In genomic region chr19:18135712-18136584, GRCh38 we compare ENCODE assay signal across 24 cellular contexts. TPM values are rescaled to one million over a fixed set of nuclear protein-coding genes. Genes with fewer than 3 reads are reported as not detected.
DNase-seq lines count a peak whose midpoint lies in the region; ATAC-seq, FAIRE-seq and TF ChIP-seq lines count a peak whose summit lies in the region.
"Had no signal": no experiment of that assay in that cellular context is flagged by ENCODE, and none has a peak within 500 bp of the region (broad histone marks: within the 10 kb centered on the region; RNA-seq: fewer than 3 reads in every experiment).

No MANE protein-coding gene starts in this region.

- dilution Hi-C loops in mammary epithelial cell (cut with HindIII; ENCODE audit: low sequenced_read_pairs), result no loop called here

- no peak overlapping the region for H3K27ac Mint-ChIP-seq in MCF 10A (ENCODE audit: low read depth, unreplicated experiment)
- no peak overlapping the region for H3K27ac Mint-ChIP-seq in CD8-positive, alpha-beta T cell
- H3K27ac Mint-ChIP-seq: dendritic cell treated with granulocyte-macrophage colony-stimulating factor and Interleukin-4, amounts not matched to agents 40 ng/mL and 50 ng/mL, for 4 days; progenitor cell of endocrine pancreas had no signal

- BruUV-seq in MCF 10A (replicated peaks; lab: Mats Ljungman, UMichigan), result no TSS peak
- no TSS peak for BruUV-seq in mammary epithelial cell (replicated peaks; lab: Mats Ljungman, UMichigan)
- no TSS peak for BruUV-seq in HepG2 (replicated peaks; lab: Mats Ljungman, UMichigan)

- no peaks in the 10 kb centered on the region for H3K27me3 ChIP-seq in mammary epithelial cell (ENCODE audit: insufficient read depth, low read length)
- no peaks in the 10 kb centered on the region for H3K27me3 ChIP-seq in HepG2 (ENCODE audit: control insufficient read depth in 1 of 2, insufficient read depth in 2 of 2, low read length in 2 of 2)
- no peaks in the 10 kb centered on the region for H3K27me3 ChIP-seq in CD8-positive, alpha-beta T cell (ENCODE audit: insufficient read depth, low read length)
- H3K27me3 ChIP-seq: gastrocnemius medialis, spleen, thyroid gland had no signal

- peak; percentile 64 to 71 for TF ChIP-seq POLR2A in HepG2 (IDR thresholded peaks at IDR 0.05; ENCODE audit: insufficient read depth in 1 of 2, low read depth in 2 of 2, low read length in 2 of 2)

- H3K4me1 ChIP-seq in mammary epithelial cell (ENCODE audit: insufficient read depth, low read length) (no peaks in the 10 kb centered on the region), HepG2 (ENCODE audit: insufficient read depth, low read length) (peaks cover 38% of the 10 kb centered on the region)
- H3K4me1 ChIP-seq in CD8-positive, alpha-beta T cell (ENCODE audit: insufficient read depth, low read length), result no peaks in the 10 kb centered on the region
- H3K4me1 ChIP-seq: gastrocnemius medialis, thyroid gland had no signal

- DNase-seq in MCF 10A (ENCODE audit: unreplicated experiment), result peak; percentile 41
- DNase-seq in mammary epithelial cell, result no peak
- peak; percentile 84 for DNase-seq in SW480 (ENCODE audit: low spot score)
- DNase-seq in HepG2 (ENCODE audit: low spot score), result peak; percentile 98
- no peak for DNase-seq in CD8-positive, alpha-beta T cell
- no peak for DNase-seq in HEK293T (ENCODE audit: extremely low spot score)
- no peak for DNase-seq in cerebellum (ENCODE audit: low spot score)
- no peak for DNase-seq in hypothalamus (lab: John Stamatoyannopoulos, UW)
- DNase-seq: activated CD4-positive, alpha-beta T cell treated with anti-CD3 and anti-CD28 coated beads, Interleukin-2, amount 50 U/mL, for 48 hours; activated T-cell treated with anti-CD3 and anti-CD28 coated beads, Interleukin-2, amount 50 U/mL, for 72 hours; CD4-positive, alpha-beta memory T cell; gastrocnemius medialis; naive thymus-derived CD4-positive, alpha-beta T cell; NCI-H2029; NCI-H446 treated with DMSO at 0.1 percent for 48 hours; spleen; stimulated activated CD8-positive, alpha-beta memory T cell treated with anti-CD3 and anti-CD28 coated beads, Interleukin-4, amount 100 ng/mL, for 48 hours; T-helper 1 cell; thyroid gland had no signal

- H3K27me3 Mint-ChIP-seq in MCF 10A (ENCODE audit: insufficient read depth, unreplicated experiment), result no peaks in the 10 kb centered on the region
- H3K27me3 Mint-ChIP-seq in CD8-positive, alpha-beta T cell (ENCODE audit: low read depth), result no peaks in the 10 kb centered on the region
- H3K27me3 Mint-ChIP-seq: activated naive CD8-positive, alpha-beta T cell; CD4-positive, alpha-beta memory T cell; dendritic cell treated with granulocyte-macrophage colony-stimulating factor and Interleukin-4, amounts not matched to agents 40 ng/mL and 50 ng/mL, for 4 days; naive thymus-derived CD4-positive, alpha-beta T cell; progenitor cell of endocrine pancreas had no signal

- H3K36me3 Mint-ChIP-seq in MCF 10A (ENCODE audit: insufficient read depth, unreplicated experiment), result peaks cover 19% of the 10 kb centered on the region
- H3K36me3 Mint-ChIP-seq in CD8-positive, alpha-beta T cell, result peaks cover 70% of the 10 kb centered on the region

- no peak overlapping the region for H3K9ac ChIP-seq in mammary epithelial cell (ENCODE audit: insufficient read depth, low read length)
- H3K9ac ChIP-seq in HepG2 (ENCODE audit: insufficient read depth, low read depth, low read length), result peak overlapping the region; percentile 71

- POLR2A ChIA-PET in MCF 10A (lab: Yijun Ruan, JAX), result interaction anchor here (0.6 to 1.0 kb wide), 2 partner anchors 16 to 23 kb away, joined by 3 read pairs; no protein-coding TSS in a partner anchor
- POLR2A ChIA-PET in HepG2 (lab: Yijun Ruan, JAX), result interaction anchor here (0.7 to 2.2 kb wide), 3 partner anchors 19 to 27 kb away, joined by 3 to 8 read pairs (median 3); no protein-coding TSS in a partner anchor
- POLR2A ChIA-PET in CD8-positive, alpha-beta T cell (lab: Charles Lee), result no interaction called here
- POLR2A ChIA-PET in HEK293T (lab: Yijun Ruan, JAX), result no interaction called here

- H3K9me3 ChIP-seq in mammary epithelial cell (replicated peaks; ENCODE audit: insufficient read depth, low read length) (no peaks in the 10 kb centered on the region), HepG2 (ENCODE audit: low read length) (no peaks in the 10 kb centered on the region)
- no peaks in the 10 kb centered on the region for H3K9me3 ChIP-seq in CD8-positive, alpha-beta T cell (ENCODE audit: low read length)
- H3K9me3 ChIP-seq: gastrocnemius medialis, spleen, thyroid gland had no signal

- H3K27ac ChIP-seq in mammary epithelial cell (ENCODE audit: insufficient read depth, low read depth, low read length) (no peak overlapping the region), HepG2 (ENCODE audit: extremely low read length, insufficient read depth, low read length) (peak overlapping the region; percentile 92)
- no peak overlapping the region for H3K27ac ChIP-seq in CD8-positive, alpha-beta T cell (ENCODE audit: low read depth, low read length)
- H3K27ac ChIP-seq: epithelial cell of prostate, gastrocnemius medialis, spleen, thyroid gland had no signal

- H3K4me2 ChIP-seq in mammary epithelial cell (ENCODE audit: insufficient read depth, low read depth, low read length), result no peak overlapping the region
- peak overlapping the region; percentile 64 for H3K4me2 ChIP-seq in HepG2 (ENCODE audit: low read depth, low read length)

- CTCF ChIA-PET in MCF 10A (lab: Yijun Ruan, JAX), result interaction anchor here (0.7 kb wide), 1 partner anchor 70 kb away, joined by 3 read pairs; no protein-coding TSS in a partner anchor
- CTCF ChIA-PET in mammary epithelial cell (lab: Charles Lee; ENCODE audit: low non-redundant PET), result no interaction called here
- CTCF ChIA-PET in HepG2 (lab: Yijun Ruan, JAX; ENCODE audit: low intra/inter-chr PET ratio, low total read pairs), result no interaction called here
- CTCF ChIA-PET in CD8-positive, alpha-beta T cell (lab: Charles Lee), result no interaction called here
- CTCF ChIA-PET in HEK293T (lab: Yijun Ruan, JAX), result interaction anchor here (1.1 kb wide), 1 partner anchor 23 kb away, joined by 3 read pairs; no protein-coding TSS in a partner anchor

- in situ Hi-C loops in mammary epithelial cell (cut with MboI; ENCODE audit: low sequenced_read_pairs in 2 of 2), result no loop called here
- in situ Hi-C loops in HepG2 (cut with HindIII; ENCODE audit: extremely low pct_ligation_motif_present, low pct_unique_long_range_greater_than_20kb), result no loop called here

- TF ChIP-seq EP300 in HepG2 (IDR thresholded peaks at IDR 0.05; ENCODE audit: low read depth in 2 of 2, low read length in 2 of 2) (peak in 1 of 2 experiments; percentile 87; a peak in 2 of 4 replicates), HepG2 (CRISPR knock-in tag; IDR thresholded peaks at IDR 0.05; ENCODE audit: borderline replicate concordance) (peak; percentile 60)

- no peaks in the 10 kb centered on the region for H3K9me3 Mint-ChIP-seq in MCF 10A (ENCODE audit: unreplicated experiment)
- no peaks in the 10 kb centered on the region for H3K9me3 Mint-ChIP-seq in CD8-positive, alpha-beta T cell
- H3K9me3 Mint-ChIP-seq: activated T-cell treated with anti-CD3 and anti-CD28 coated beads, Interleukin-2, amount 50 U/mL, for 72 hours; CD4-positive, alpha-beta memory T cell; dendritic cell treated with granulocyte-macrophage colony-stimulating factor and Interleukin-4, amounts not matched to agents 40 ng/mL and 50 ng/mL, for 4 days had no signal

- H3K4me3 ChIP-seq in mammary epithelial cell (replicated peaks in 1 of 3; ENCODE audit: insufficient read depth in 1 of 3, low read depth in 2 of 3, low read length in 3 of 3) (no peak overlapping the region), HepG2 (replicated peaks in 1 of 3; ENCODE audit: insufficient read depth in 1 of 3, low read depth in 2 of 3, low read length in 3 of 3) (peak overlapping the region in 2 of 3 experiments; percentile 19 to 41; a peak in 3 of 6 replicates)
- no peak overlapping the region for H3K4me3 ChIP-seq in CD8-positive, alpha-beta T cell (ENCODE audit: low read depth, low read length)
- H3K4me3 ChIP-seq: gastrocnemius medialis, lung, spleen, thyroid gland had no signal

- TF ChIP-seq CTCF in MCF 10A (IDR thresholded peaks at IDR 0.05; ENCODE audit: unreplicated experiment) (no peak), mammary epithelial cell (conservative IDR thresholded peaks at IDR 0.05 in 1 of 2, IDR thresholded peaks at IDR 0.05 in 1 of 2; ENCODE audit: extremely low read depth in 1 of 2, insufficient read depth in 1 of 2, low read depth in 1 of 2, low read length in 2 of 2) (no peak), HepG2 (CRISPR knock-in tag; IDR thresholded peaks at IDR 0.05) (peak; percentile 27)
- no peak for TF ChIP-seq CTCF in CD8-positive, alpha-beta T cell (IDR thresholded peaks at IDR 0.05)

- H3K36me3 ChIP-seq in mammary epithelial cell (ENCODE audit: insufficient read depth, low read length), result no peaks in the 10 kb centered on the region
- peaks cover 8 to 32% of the 10 kb centered on the region in 2 experiments; a peak in 4 of 5 replicates for H3K36me3 ChIP-seq in HepG2 (replicated peaks in 1 of 2; ENCODE audit: control insufficient read depth in 1 of 2, insufficient read depth in 2 of 2, low read length in 2 of 2)
- peaks cover 54% of the 10 kb centered on the region for H3K36me3 ChIP-seq in CD8-positive, alpha-beta T cell (ENCODE audit: insufficient read depth, low read length)
- H3K36me3 ChIP-seq: gastrocnemius medialis had no signal

- no peaks in the 10 kb centered on the region for H3K4me1 Mint-ChIP-seq in MCF 10A (ENCODE audit: insufficient read depth, unreplicated experiment)
- H3K4me1 Mint-ChIP-seq in CD8-positive, alpha-beta T cell (ENCODE audit: low read depth), result no peaks in the 10 kb centered on the region
- H3K4me1 Mint-ChIP-seq: CD4-positive, alpha-beta memory T cell had no signal

- no peak for TF ChIP-seq RAD21 in HepG2 (CRISPR knock-in tag; IDR thresholded peaks at IDR 0.05)

- ATAC-seq in HepG2, result peak; percentile 97
- ATAC-seq in CD8-positive, alpha-beta T cell, result no peak
- ATAC-seq: activated T-cell treated with anti-CD3 and anti-CD28 coated beads, Interleukin-2, amount 50 U/mL, for 72 hours; gastrocnemius medialis; naive thymus-derived CD4-positive, alpha-beta T cell had no signal

- intact Hi-C loops in MCF 10A (cut with micrococcal nuclease) (no loop called here), mammary epithelial cell (cut with micrococcal nuclease) (no loop called here), HepG2 (cut with micrococcal nuclease; ENCODE audit: unreplicated experiment) (loop anchor here (1.0 kb wide), 1 partner anchor 18 kb away; no protein-coding TSS in a partner anchor)
- intact Hi-C loops in CD8-positive, alpha-beta T cell (cut with DNase I, micrococcal nuclease), result no loop called here

- H3K79me2 ChIP-seq in mammary epithelial cell (ENCODE audit: insufficient read depth, low read length) (no peaks in the 10 kb centered on the region), HepG2 (ENCODE audit: insufficient read depth, low read length) (peaks cover 4% of the 10 kb centered on the region)

- H3K4me3 Mint-ChIP-seq in MCF 10A (ENCODE audit: unreplicated experiment), result no peak overlapping the region
- H3K4me3 Mint-ChIP-seq in CD8-positive, alpha-beta T cell, result no peak overlapping the region
- H3K4me3 Mint-ChIP-seq: activated naive CD8-positive, alpha-beta T cell; activated T-cell treated with anti-CD3 and anti-CD28 coated beads, Interleukin-2, amount 50 U/mL, for 72 hours; CD4-positive, alpha-beta memory T cell; dendritic cell treated with granulocyte-macrophage colony-stimulating factor and Interleukin-4, amounts not matched to agents 40 ng/mL and 50 ng/mL, for 4 days; naive thymus-derived CD4-positive, alpha-beta T cell had no signal

- H4K20me1 ChIP-seq in mammary epithelial cell (ENCODE audit: insufficient read depth, low read length), result no peaks in the 10 kb centered on the region
- H4K20me1 ChIP-seq in HepG2 (ENCODE audit: insufficient read depth, low read length), result no peaks in the 10 kb centered on the region

- WGBS in mammary epithelial cell (ENCODE audit: low coverage, missing lambda C conversion rate), result 81% methylated on average over 17 of the region's 18 CpGs
- WGBS in HepG2 (ENCODE audit: low lambda C conversion rate), result 8% methylated on average over 17 of the region's 18 CpGs

- H2AFZ ChIP-seq in mammary epithelial cell (ENCODE audit: low read depth, low read length), result no peak overlapping the region
- no peak overlapping the region for H2AFZ ChIP-seq in HepG2 (ENCODE audit: low read length)

- FAIRE-seq in HepG2 (lab: Jason Lieb, UNC), result peak; percentile 97

RNA-seq across cellular contexts. Expression of gene PIK3R2, which starts 17.0 kb away (rescaled TPM):
- total RNA-seq in MCF 10A (2022) (31.0 and 33.8 TPM in 2 replicates), mammary epithelial cell (10 to 100 TPM; 37.2 to 49.7 TPM), HepG2 (2016; rRNA removed; fragmentation: Illumina TruSeq; extraction: Trizol) (15.8 and 25.3 TPM in 2 replicates), cerebellum (21.2 TPM)
- polyA plus RNA-seq in mammary epithelial cell (22.5 TPM), HepG2 (2011; rRNA removed) (18.6 and 27.2 TPM in 2 replicates)
- polyA minus RNA-seq in mammary epithelial cell, result 13.3 TPM
- total RNA-seq in HepG2 (2016; cell fraction: cytosol; rRNA removed; fragmentation: Illumina TruSeq; extraction: Trizol; ENCODE audit: low read depth), result 13.7 and 16.1 TPM in 2 replicates
- 12.5 and 18.3 TPM in 2 replicates for total RNA-seq in HepG2 (2016; cell fraction: insoluble cytoplasmic fraction; rRNA removed; fragmentation: Illumina TruSeq; extraction: Trizol)
- total RNA-seq in HepG2 (2016; cell fraction: membrane; rRNA removed; fragmentation: Illumina TruSeq; extraction: Trizol), result 33.3 and 40.2 TPM in 2 replicates
- total RNA-seq in HepG2 (2016; cell fraction: nucleus; rRNA removed; fragmentation: Illumina TruSeq; extraction: Trizol), result 14.5 and 18.4 TPM in 2 replicates
- polyA plus RNA-seq in HepG2 (2011; cell fraction: cytosol; rRNA removed), result 17.0 and 21.2 TPM in 2 replicates
- 35.7 and 42.1 TPM in 2 replicates for polyA plus RNA-seq in HepG2 (2011; cell fraction: nucleus; rRNA removed)
- 39.2 and 39.3 TPM in 2 replicates for polyA plus RNA-seq in HepG2 (2012)
- polyA plus RNA-seq in HepG2 (2016; cell fraction: cytosol; fragmentation: Illumina TruSeq; extraction: Trizol; ENCODE audit: low read depth), result 8.4 and 11.9 TPM in 2 replicates
- 30.5 and 42.6 TPM in 2 replicates for polyA plus RNA-seq in HepG2 (2016; cell fraction: insoluble cytoplasmic fraction; fragmentation: Illumina TruSeq; extraction: Trizol; ENCODE audit: low read depth)
- polyA plus RNA-seq in HepG2 (2016; cell fraction: membrane; fragmentation: Illumina TruSeq; extraction: Trizol; ENCODE audit: low read depth), result 46.8 and 48.0 TPM in 2 replicates
- polyA plus RNA-seq in HepG2 (2016; cell fraction: nucleus; fragmentation: Illumina TruSeq; extraction: Trizol; ENCODE audit: insufficient read depth, low read depth), result 60.8 and 65.6 TPM in 2 replicates
- 18.1 and 22.4 TPM in 2 replicates for polyA minus RNA-seq in HepG2 (2011; rRNA and poly(A)+ RNA removed; ENCODE audit: low replicate concordance)
- 12.0 and 21.3 TPM in 2 replicates for polyA minus RNA-seq in HepG2 (2011; cell fraction: cytosol; rRNA and poly(A)+ RNA removed)
- polyA minus RNA-seq in HepG2 (2011; cell fraction: nucleus; rRNA and poly(A)+ RNA removed), result 12.7 and 19.6 TPM in 2 replicates
- 1 to 10 TPM; 3.6 to 3.9 TPM for total RNA-seq in CD8-positive, alpha-beta T cell

RNA-seq across cellular contexts. Expression of gene IFI30, which starts 37.7 kb away (rescaled TPM):
- total RNA-seq in MCF 10A (2022) (4.7 and 9.1 TPM in 2 replicates), mammary epithelial cell (10 to 100 TPM; 36.2 to 64.3 TPM), HepG2 (2016; rRNA removed; fragmentation: Illumina TruSeq; extraction: Trizol) (41.2 and 79.4 TPM in 2 replicates), cerebellum (0.54 TPM)
- polyA plus RNA-seq in mammary epithelial cell (61.3 TPM), HepG2 (2011; rRNA removed) (24.7 and 25.0 TPM in 2 replicates)
- polyA minus RNA-seq in mammary epithelial cell, result 45.0 TPM
- 49.8 and 56.5 TPM in 2 replicates for total RNA-seq in HepG2 (2016; cell fraction: cytosol; rRNA removed; fragmentation: Illumina TruSeq; extraction: Trizol; ENCODE audit: low read depth)
- 39.1 and 76.9 TPM in 2 replicates for total RNA-seq in HepG2 (2016; cell fraction: insoluble cytoplasmic fraction; rRNA removed; fragmentation: Illumina TruSeq; extraction: Trizol)
- 32.9 and 35.3 TPM in 2 replicates for total RNA-seq in HepG2 (2016; cell fraction: membrane; rRNA removed; fragmentation: Illumina TruSeq; extraction: Trizol)
- total RNA-seq in HepG2 (2016; cell fraction: nucleus; rRNA removed; fragmentation: Illumina TruSeq; extraction: Trizol), result 62.2 and 72.4 TPM in 2 replicates
- polyA plus RNA-seq in HepG2 (2011; cell fraction: cytosol; rRNA removed), result 33.2 and 51.0 TPM in 2 replicates
- 13.2 and 16.2 TPM in 2 replicates for polyA plus RNA-seq in HepG2 (2011; cell fraction: nucleus; rRNA removed)
- 13.8 and 14.8 TPM in 2 replicates for polyA plus RNA-seq in HepG2 (2012)
- 68.0 and 80.0 TPM in 2 replicates for polyA plus RNA-seq in HepG2 (2016; cell fraction: cytosol; fragmentation: Illumina TruSeq; extraction: Trizol; ENCODE audit: low read depth)
- polyA plus RNA-seq in HepG2 (2016; cell fraction: insoluble cytoplasmic fraction; fragmentation: Illumina TruSeq; extraction: Trizol; ENCODE audit: low read depth), result 46.2 and 52.2 TPM in 2 replicates
- 28.9 and 31.1 TPM in 2 replicates for polyA plus RNA-seq in HepG2 (2016; cell fraction: membrane; fragmentation: Illumina TruSeq; extraction: Trizol; ENCODE audit: low read depth)
- 133 TPM in 2 replicates for polyA plus RNA-seq in HepG2 (2016; cell fraction: nucleus; fragmentation: Illumina TruSeq; extraction: Trizol; ENCODE audit: insufficient read depth, low read depth)
- polyA minus RNA-seq in HepG2 (2011; rRNA and poly(A)+ RNA removed; ENCODE audit: low replicate concordance), result 49.7 and 255 TPM in 2 replicates
- 11.2 and 23.9 TPM in 2 replicates for polyA minus RNA-seq in HepG2 (2011; cell fraction: cytosol; rRNA and poly(A)+ RNA removed)
- 3.7 and 4.4 TPM in 2 replicates for polyA minus RNA-seq in HepG2 (2011; cell fraction: nucleus; rRNA and poly(A)+ RNA removed)
- total RNA-seq in CD8-positive, alpha-beta T cell, result 1 to 10 TPM; 1.6 to 1.8 TPM
- total RNA-seq: progenitor cell of endocrine pancreas had no signal

RNA-seq across cellular contexts. Expression of gene MAST3, which starts 38.4 kb away (rescaled TPM):
- total RNA-seq in MCF 10A (2022) (4.1 and 5.9 TPM in 2 replicates), mammary epithelial cell (1 to 10 TPM; 3.8 to 7.0 TPM), HepG2 (2016; rRNA removed; fragmentation: Illumina TruSeq; extraction: Trizol) (4.1 and 4.5 TPM in 2 replicates), cerebellum (3.5 TPM)
- polyA plus RNA-seq in mammary epithelial cell (2.3 TPM), HepG2 (2011; rRNA removed) (4.6 and 6.0 TPM in 2 replicates)
- polyA minus RNA-seq in mammary epithelial cell, result 8.9 TPM
- total RNA-seq in HepG2 (2016; cell fraction: cytosol; rRNA removed; fragmentation: Illumina TruSeq; extraction: Trizol; ENCODE audit: low read depth), result 1.9 and 2.8 TPM in 2 replicates
- total RNA-seq in HepG2 (2016; cell fraction: insoluble cytoplasmic fraction; rRNA removed; fragmentation: Illumina TruSeq; extraction: Trizol), result 3.6 and 4.1 TPM in 2 replicates
- 4.4 and 5.1 TPM in 2 replicates for total RNA-seq in HepG2 (2016; cell fraction: membrane; rRNA removed; fragmentation: Illumina TruSeq; extraction: Trizol)
- total RNA-seq in HepG2 (2016; cell fraction: nucleus; rRNA removed; fragmentation: Illumina TruSeq; extraction: Trizol), result 5.3 and 7.5 TPM in 2 replicates
- polyA plus RNA-seq in HepG2 (2011; cell fraction: cytosol; rRNA removed), result 2.0 and 2.4 TPM in 2 replicates
- polyA plus RNA-seq in HepG2 (2011; cell fraction: nucleus; rRNA removed), result 18.7 and 20.6 TPM in 2 replicates
- 5.2 and 6.4 TPM in 2 replicates for polyA plus RNA-seq in HepG2 (2012)
- 1.0 and 1.1 TPM in 2 replicates for polyA plus RNA-seq in HepG2 (2016; cell fraction: cytosol; fragmentation: Illumina TruSeq; extraction: Trizol; ENCODE audit: low read depth)
- 4.1 and 5.8 TPM in 2 replicates for polyA plus RNA-seq in HepG2 (2016; cell fraction: insoluble cytoplasmic fraction; fragmentation: Illumina TruSeq; extraction: Trizol; ENCODE audit: low read depth)
- polyA plus RNA-seq in HepG2 (2016; cell fraction: membrane; fragmentation: Illumina TruSeq; extraction: Trizol; ENCODE audit: low read depth), result 2.0 and 2.2 TPM in 2 replicates
- polyA plus RNA-seq in HepG2 (2016; cell fraction: nucleus; fragmentation: Illumina TruSeq; extraction: Trizol; ENCODE audit: insufficient read depth, low read depth), result 22.7 and 26.8 TPM in 2 replicates
- polyA minus RNA-seq in HepG2 (2011; rRNA and poly(A)+ RNA removed; ENCODE audit: low replicate concordance), result 3.2 and 9.3 TPM in 2 replicates
- 6.7 and 7.6 TPM in 2 replicates for polyA minus RNA-seq in HepG2 (2011; cell fraction: cytosol; rRNA and poly(A)+ RNA removed)
- polyA minus RNA-seq in HepG2 (2011; cell fraction: nucleus; rRNA and poly(A)+ RNA removed), result 7.3 and 8.5 TPM in 2 replicates
- 10 to 100 TPM; 13.7 to 15.2 TPM for total RNA-seq in CD8-positive, alpha-beta T cell

RNA-seq across cellular contexts. Expression of gene IL12RB1, which starts 49.2 kb away (rescaled TPM):
- total RNA-seq in MCF 10A (2022) (not detected in 2 replicates), mammary epithelial cell (not detected), HepG2 (2016; rRNA removed; fragmentation: Illumina TruSeq; extraction: Trizol) (0.04 TPM in 1 of 2 replicates, not detected in the other), cerebellum (0.18 TPM)
- polyA plus RNA-seq in mammary epithelial cell (0.03 TPM), HepG2 (2011; rRNA removed) (0.03 and 0.13 TPM in 2 replicates)
- not detected for polyA minus RNA-seq in mammary epithelial cell
- total RNA-seq in HepG2 (2016; cell fraction: cytosol; rRNA removed; fragmentation: Illumina TruSeq; extraction: Trizol; ENCODE audit: low read depth), result not detected in 2 replicates
- total RNA-seq in HepG2 (2016; cell fraction: insoluble cytoplasmic fraction; rRNA removed; fragmentation: Illumina TruSeq; extraction: Trizol), result 0.09 TPM in 1 of 2 replicates, not detected in the other
- 0.12 TPM in 1 of 2 replicates, not detected in the other for total RNA-seq in HepG2 (2016; cell fraction: membrane; rRNA removed; fragmentation: Illumina TruSeq; extraction: Trizol)
- total RNA-seq in HepG2 (2016; cell fraction: nucleus; rRNA removed; fragmentation: Illumina TruSeq; extraction: Trizol), result not detected in 2 replicates
- polyA plus RNA-seq in HepG2 (2011; cell fraction: cytosol; rRNA removed), result 0.10 and 0.19 TPM in 2 replicates
- polyA plus RNA-seq in HepG2 (2011; cell fraction: nucleus; rRNA removed), result 0.27 and 0.35 TPM in 2 replicates
- 0.12 TPM in 1 of 2 replicates, not detected in the other for polyA plus RNA-seq in HepG2 (2012)
- not detected in 2 replicates for polyA plus RNA-seq in HepG2 (2016; cell fraction: cytosol; fragmentation: Illumina TruSeq; extraction: Trizol; ENCODE audit: low read depth)
- polyA plus RNA-seq in HepG2 (2016; cell fraction: insoluble cytoplasmic fraction; fragmentation: Illumina TruSeq; extraction: Trizol; ENCODE audit: low read depth), result not detected in 2 replicates
- 0.09 TPM in 1 of 2 replicates, not detected in the other for polyA plus RNA-seq in HepG2 (2016; cell fraction: membrane; fragmentation: Illumina TruSeq; extraction: Trizol; ENCODE audit: low read depth)
- polyA plus RNA-seq in HepG2 (2016; cell fraction: nucleus; fragmentation: Illumina TruSeq; extraction: Trizol; ENCODE audit: insufficient read depth, low read depth), result 0.20 TPM in 1 of 2 replicates, not detected in the other
- polyA minus RNA-seq in HepG2 (2011; rRNA and poly(A)+ RNA removed; ENCODE audit: low replicate concordance), result 0.12 and 0.36 TPM in 2 replicates
- not detected in 2 replicates for polyA minus RNA-seq in HepG2 (2011; cell fraction: cytosol; rRNA and poly(A)+ RNA removed)
- polyA minus RNA-seq in HepG2 (2011; cell fraction: nucleus; rRNA and poly(A)+ RNA removed), result not detected in 2 replicates
- 10 to 100 TPM; 22.7 to 25.6 TPM for total RNA-seq in CD8-positive, alpha-beta T cell
- total RNA-seq: progenitor cell of endocrine pancreas had no signal

RNA-seq across cellular contexts. Expression of gene MPV17L2, which starts 57.1 kb away (rescaled TPM):
- total RNA-seq in MCF 10A (2022) (12.9 and 15.4 TPM in 2 replicates), mammary epithelial cell (10 to 100 TPM; 16.8 to 22.5 TPM), HepG2 (2016; rRNA removed; fragmentation: Illumina TruSeq; extraction: Trizol) (13.0 and 16.7 TPM in 2 replicates), cerebellum (2.5 TPM)
- polyA plus RNA-seq in mammary epithelial cell (38.2 TPM), HepG2 (2011; rRNA removed) (12.4 and 13.6 TPM in 2 replicates)
- 43.2 TPM for polyA minus RNA-seq in mammary epithelial cell
- 5.8 and 6.2 TPM in 2 replicates for total RNA-seq in HepG2 (2016; cell fraction: cytosol; rRNA removed; fragmentation: Illumina TruSeq; extraction: Trizol; ENCODE audit: low read depth)
- 13.4 and 17.8 TPM in 2 replicates for total RNA-seq in HepG2 (2016; cell fraction: insoluble cytoplasmic fraction; rRNA removed; fragmentation: Illumina TruSeq; extraction: Trizol)
- total RNA-seq in HepG2 (2016; cell fraction: membrane; rRNA removed; fragmentation: Illumina TruSeq; extraction: Trizol), result 8.3 and 11.1 TPM in 2 replicates
- 9.2 and 11.2 TPM in 2 replicates for total RNA-seq in HepG2 (2016; cell fraction: nucleus; rRNA removed; fragmentation: Illumina TruSeq; extraction: Trizol)
- polyA plus RNA-seq in HepG2 (2011; cell fraction: cytosol; rRNA removed), result 8.7 and 13.2 TPM in 2 replicates
- 5.8 and 6.4 TPM in 2 replicates for polyA plus RNA-seq in HepG2 (2011; cell fraction: nucleus; rRNA removed)
- 6.0 and 9.4 TPM in 2 replicates for polyA plus RNA-seq in HepG2 (2012)
- polyA plus RNA-seq in HepG2 (2016; cell fraction: cytosol; fragmentation: Illumina TruSeq; extraction: Trizol; ENCODE audit: low read depth), result 7.8 and 8.4 TPM in 2 replicates
- 21.7 TPM in 2 replicates for polyA plus RNA-seq in HepG2 (2016; cell fraction: insoluble cytoplasmic fraction; fragmentation: Illumina TruSeq; extraction: Trizol; ENCODE audit: low read depth)
- polyA plus RNA-seq in HepG2 (2016; cell fraction: membrane; fragmentation: Illumina TruSeq; extraction: Trizol; ENCODE audit: low read depth), result 9.2 and 11.9 TPM in 2 replicates
- polyA plus RNA-seq in HepG2 (2016; cell fraction: nucleus; fragmentation: Illumina TruSeq; extraction: Trizol; ENCODE audit: insufficient read depth, low read depth), result 27.8 and 29.4 TPM in 2 replicates
- 22.3 and 69.9 TPM in 2 replicates for polyA minus RNA-seq in HepG2 (2011; rRNA and poly(A)+ RNA removed; ENCODE audit: low replicate concordance)
- 3.4 and 4.1 TPM in 2 replicates for polyA minus RNA-seq in HepG2 (2011; cell fraction: cytosol; rRNA and poly(A)+ RNA removed)
- 2.5 and 3.7 TPM in 2 replicates for polyA minus RNA-seq in HepG2 (2011; cell fraction: nucleus; rRNA and poly(A)+ RNA removed)
- 1 to 10 TPM; 4.0 to 5.2 TPM for total RNA-seq in CD8-positive, alpha-beta T cell

Comparison
In these comparisons a context has a peak if more than half of its experiments do, and no peak if none do; other contexts are left out.
1. DNase-seq: peak in MCF 10A (single experiment), SW480 (single experiment) and HepG2 (single experiment); none in mammary epithelial cell (single experiment), CD8-positive, alpha-beta T cell (0 of 7), HEK293T (single experiment), cerebellum (single experiment) and hypothalamus (0 of 51).
2. CTCF ChIA-PET loops: an anchor here in MCF 10A (0.7 kb wide) and HEK293T (1.1 kb wide); none called in mammary epithelial cell, HepG2 and CD8-positive, alpha-beta T cell.
3. H3K4me3 ChIP-seq: peak in HepG2 (2 of 3); none in mammary epithelial cell (0 of 3) and CD8-positive, alpha-beta T cell (single experiment).
4. POLR2A ChIA-PET loops: an anchor here in MCF 10A (0.6 to 1.0 kb wide) and HepG2 (0.7 to 2.2 kb wide); none called in CD8-positive, alpha-beta T cell and HEK293T.